ENCODE assay signal across 1 cellular context in genomic region chr6:27279513-27280063, GRCh38.
TF ChIP-seq lines count a peak whose summit lies in the region.

No MANE protein-coding gene starts in this region.

TF ChIP-seq in HepG2, 621 proteins besides CTCF, POLR2A, EP300 and RAD21 (continued from another document):
- peak; percentile 5 for TF ChIP-seq ZNF781 (CRISPR knock-in tag; IDR thresholded peaks at IDR 0.05; ENCODE audit: borderline replicate concordance, not compliant biosample characterization)
- no peak for TF ChIP-seq TFE3 (CRISPR knock-in tag; IDR thresholded peaks at IDR 0.05)
- TF ChIP-seq ZFY (CRISPR knock-in tag; IDR thresholded peaks at IDR 0.05), result 0 out of 2 replicates have a peak, but pooled peaks have one; percentile 16
- 0 out of 2 replicates have a peak, but pooled peaks have one; percentile 28 for TF ChIP-seq NFE2L1 (CRISPR knock-in tag; IDR thresholded peaks at IDR 0.05; ENCODE audit: borderline replicate concordance)
- 0 out of 2 replicates have a peak, but pooled peaks have one; percentile 66 for TF ChIP-seq ZNF782 (CRISPR knock-in tag; IDR thresholded peaks at IDR 0.05; ENCODE audit: borderline replicate concordance)
- TF ChIP-seq ZNF260 (CRISPR knock-in tag; IDR thresholded peaks at IDR 0.05; ENCODE audit: borderline replicate concordance, low read depth), result 0 out of 2 replicates have a peak, but pooled peaks have one; percentile 7
- no peak for TF ChIP-seq ZNF639 (CRISPR knock-in tag; conservative IDR thresholded peaks at IDR 0.05)
- TF ChIP-seq FOXO1 (CRISPR knock-in tag; IDR thresholded peaks at IDR 0.05), result no peak
- 0 out of 2 replicates have a peak, but pooled peaks have one; percentile 5 for TF ChIP-seq ZNF580 (CRISPR knock-in tag; IDR thresholded peaks at IDR 0.05; ENCODE audit: borderline replicate concordance, low read depth)
- no peak for TF ChIP-seq AFF4 (CRISPR knock-in tag; IDR thresholded peaks at IDR 0.05)
- TF ChIP-seq ZFX (CRISPR knock-in tag; IDR thresholded peaks at IDR 0.05; ENCODE audit: low read depth), result peak; percentile 54
- TF ChIP-seq CC2D1A (CRISPR knock-in tag; IDR thresholded peaks at IDR 0.05), result no peak
- TF ChIP-seq SP2 (CRISPR knock-in tag; IDR thresholded peaks at IDR 0.05), result no peak
- TF ChIP-seq PHF8 (CRISPR knock-in tag; IDR thresholded peaks at IDR 0.05), result 0 out of 2 replicates have a peak, but pooled peaks have one; percentile 12
- 0 out of 2 replicates have a peak, but pooled peaks have one; percentile 36 for TF ChIP-seq ZNF891 (CRISPR knock-in tag; IDR thresholded peaks at IDR 0.05)
- no peak for TF ChIP-seq ARID4A (CRISPR knock-in tag; IDR thresholded peaks at IDR 0.05; ENCODE audit: borderline replicate concordance)
- TF ChIP-seq ZNF687 (CRISPR knock-in tag; IDR thresholded peaks at IDR 0.05), result peak; percentile 45
- TF ChIP-seq ZNF281 (CRISPR knock-in tag; IDR thresholded peaks at IDR 0.05; ENCODE audit: borderline replicate concordance), result no peak
- 0 out of 2 replicates have a peak, but pooled peaks have one; percentile 6 for TF ChIP-seq HNF4A (CRISPR knock-in tag; IDR thresholded peaks at IDR 0.05)
- peak; percentile 4 for TF ChIP-seq XRCC5 (optimal IDR thresholded peaks at IDR 0.05; ENCODE audit: low read length)
- no peak for TF ChIP-seq ZNF224 (CRISPR knock-in tag; IDR thresholded peaks at IDR 0.05)
- 0 out of 2 replicates have a peak, but pooled peaks have one; percentile 24 for TF ChIP-seq ZNF737 (CRISPR knock-in tag; IDR thresholded peaks at IDR 0.05; ENCODE audit: borderline replicate concordance)
